In genomic region chr6:136612666-136613389, GRCh38 we compare ENCODE assay signal across 1 cellular context.
TF ChIP-seq lines count a peak whose summit lies in the region.

No MANE protein-coding gene starts in this region.

TF ChIP-seq in WTC11, 78 proteins besides CTCF, POLR2A, EP300 and RAD21 (continued from another document):
- TF ChIP-seq ZNF532 (CRISPR knock-in tag; IDR thresholded peaks at IDR 0.05; ENCODE audit: borderline replicate concordance), result no peak
